In genomic region chr9:110125207-110125751, GRCh38 we compare ENCODE assay signal across 8 cellular contexts.
DNase-seq lines count a peak whose midpoint lies in the region; TF ChIP-seq lines count a peak whose summit lies in the region.

No MANE protein-coding gene starts in this region.

- TF ChIP-seq CTCF in fibroblast of mammary gland (conservative IDR thresholded peaks at IDR 0.05; ENCODE audit: control insufficient read depth, insufficient read depth, low read depth, low read length) (no peak), nephron (IDR thresholded peaks at IDR 0.05; ENCODE audit: unreplicated experiment in 3 of 3) (no peak)

- no peaks in the 10 kb centered on the region for H3K9me3 Mint-ChIP-seq in nephron

- DNase-seq in AG08396 (ENCODE audit: low spot score) (peak; percentile 84), fibroblast of mammary gland (ENCODE audit: low read depth) (peak; percentile 94), DMS79 treated with DMSO at 0.1 percent for 48 hours (lab: John Stamatoyannopoulos, UW) (no peak), NCI-H146 treated with DMSO at 0.1 percent for 48 hours (lab: John Stamatoyannopoulos, UW; ENCODE audit: unreplicated experiment) (no peak), COLO668 (lab: John Stamatoyannopoulos, UW; ENCODE audit: unreplicated experiment) (no peak), GM19240 (ENCODE audit: insufficient read length, low spot score) (no peak)

- no peaks in the 10 kb centered on the region for H3K36me3 Mint-ChIP-seq in nephron (ENCODE audit: low read depth)

- H3K4me3 ChIP-seq in fibroblast of mammary gland (ENCODE audit: control insufficient read depth, low read depth, low read length): no peak overlapping the region

- peak overlapping the region; percentile 98 to 99 (median 98) for H3K27ac Mint-ChIP-seq in nephron

- H3K27me3 Mint-ChIP-seq in nephron (ENCODE audit: low read depth): no peaks in the 10 kb centered on the region

- H3K4me1 Mint-ChIP-seq in nephron: peaks cover 72% of the 10 kb centered on the region

- peak overlapping the region; percentile 78 to 86 (median 82) for H3K4me3 Mint-ChIP-seq in nephron

TF ChIP-seq in PFSK-1, 5 proteins besides CTCF, POLR2A, EP300 and RAD21:
- no peak for TF ChIP-seq FOXP2 (optimal IDR thresholded peaks at IDR 0.05; ENCODE audit: borderline replicate concordance, extremely low read depth, extremely low read length, insufficient read depth)
- TF ChIP-seq POLR2AphosphoS5 (IDR thresholded peaks at IDR 0.05; ENCODE audit: low read depth, low read length): no peak
- peak; percentile 33; the same call in 1 of the 2 replicates for TF ChIP-seq TAF1 (IDR thresholded peaks at IDR 0.05; ENCODE audit: borderline replicate concordance, insufficient read depth, low read length)

Comparison
In these comparisons a context has a peak if more than half of its experiments do, and no peak if none do; other contexts are left out.
1. DNase-seq: peak in AG08396 (single experiment) and fibroblast of mammary gland (single experiment); none in DMS79 treated with DMSO at 0.1 percent for 48 hours (single experiment), NCI-H146 treated with DMSO at 0.1 percent for 48 hours (single experiment), COLO668 (single experiment) and GM19240 (single experiment).